In genomic region chr19:19900124-19900523, GRCh38 we compare ENCODE assay signal across 8 cellular contexts. TPM values are rescaled to one million over a fixed set of nuclear protein-coding genes. Genes with fewer than 3 reads are reported as not detected.
DNase-seq lines count a peak whose midpoint lies in the region; ATAC-seq and TF ChIP-seq lines count a peak whose summit lies in the region.

No MANE protein-coding gene starts in this region.

- H3K27me3 Mint-ChIP-seq in central memory CD8-positive, alpha-beta T cell: no peaks in the 10 kb centered on the region

- no peak for ATAC-seq in heart right ventricle
- ATAC-seq in left ventricle myocardium superior: no peak
- no peak for ATAC-seq in central memory CD8-positive, alpha-beta T cell (replicated peaks; ENCODE audit: extremely low read depth, poor library complexity, severe bottlenecking)
- ATAC-seq in GM18867 (IDR thresholded peaks at IDR 0.05; ENCODE audit: unreplicated experiment): no peak

- peak overlapping the region; percentile 98 for H3K4me3 Mint-ChIP-seq in central memory CD8-positive, alpha-beta T cell

- H3K4me1 ChIP-seq in heart right ventricle (peaks cover 0 to 16% (median 6%) of the 10 kb centered on the region in 9 donors), mononuclear cell (ENCODE audit: insufficient read depth, low read length) (peaks cover 16% of the 10 kb centered on the region)

- peak overlapping the region; percentile 96 for H3K27ac Mint-ChIP-seq in central memory CD8-positive, alpha-beta T cell (ENCODE audit: low read depth)

- H3K27ac ChIP-seq in heart right ventricle: peak overlapping the region in 5 of 10 donors; percentile 51 to 84 (median 71)

- DNase-seq in heart right ventricle (no peak), left ventricle myocardium superior (no peak), NOMO-1 treated with DMSO at 0.1 percent for 48 hours (lab: John Stamatoyannopoulos, UW; ENCODE audit: unreplicated experiment) (peak; percentile 70), NCI-H1694 (lab: John Stamatoyannopoulos, UW) (no peak), SIG-M5 (lab: John Stamatoyannopoulos, UW) (no peak)
- DNase-seq in central memory CD8-positive, alpha-beta T cell (ENCODE audit: low spot score in 2 of 2): no peak

- peaks cover 21% of the 10 kb centered on the region for H3K9me3 Mint-ChIP-seq in central memory CD8-positive, alpha-beta T cell

- H3K9me3 ChIP-seq in heart right ventricle (peaks cover 0 to 61% (median 9%) of the 10 kb centered on the region in 11 donors), mononuclear cell (ENCODE audit: low read depth, low read length) (peaks cover 28% of the 10 kb centered on the region)

- H3K4me3 ChIP-seq in heart right ventricle: peak overlapping the region; percentile 13 to 80 (median 72)
- H3K4me3 ChIP-seq in mononuclear cell (ENCODE audit: low read length): peak overlapping the region; percentile 84

- H3K36me3 Mint-ChIP-seq in central memory CD8-positive, alpha-beta T cell (ENCODE audit: insufficient read depth): peaks cover 8% of the 10 kb centered on the region

- intact Hi-C loops in heart right ventricle (cut with DNase I): loop anchor here in 5 of 10 donors (2.0 to 10.0 kb wide), 4 partner anchors 33 to 235 kb away; partner anchors contain the start of genes ZNF253 (in 3 of the 5), ATP13A1 (in 1 of the 5), ZNF101 (in 1 of the 5) and ZNF14 (in 1 of the 5)
- intact Hi-C loops in left ventricle myocardium superior (cut with micrococcal nuclease): no loop called here

- H3K27me3 ChIP-seq in heart right ventricle: no peaks in the 10 kb centered on the region
- no peaks in the 10 kb centered on the region for H3K27me3 ChIP-seq in mononuclear cell (ENCODE audit: insufficient read depth, low read length)

- TF ChIP-seq CTCF in heart right ventricle (IDR thresholded peaks at IDR 0.05): no peak

- H3K4me1 Mint-ChIP-seq in central memory CD8-positive, alpha-beta T cell: peaks cover 27% of the 10 kb centered on the region

- 1% methylated on average over 5 of the region's 5 CpGs for WGBS in heart right ventricle, 2 donors

- peaks cover 0 to 3% (median 0%) of the 10 kb centered on the region in 9 donors for H3K36me3 ChIP-seq in heart right ventricle

RNA-seq across cellular contexts. Expression of gene ZNF93, which starts 0.6 kb away (rescaled TPM):
- total RNA-seq in heart right ventricle (1 to 10 TPM; 1.1 to 3.3 (median 1.9) TPM), left ventricle myocardium superior (2.0 TPM), mononuclear cell (15.0 TPM)
- 1 to 10 TPM; 1.1 to 2.6 TPM for polyA plus RNA-seq in heart right ventricle

RNA-seq across cellular contexts. Expression of gene ZNF253, which starts 34.4 kb away (rescaled TPM):
- total RNA-seq in heart right ventricle (10 to 100 TPM in 5 of 10 donors, 1 to 10 TPM in 5; 4.8 to 13.0 (median 9.2) TPM), left ventricle myocardium superior (9.6 TPM), mononuclear cell (6.6 TPM)
- polyA plus RNA-seq in heart right ventricle: 1 to 10 TPM; 2.4 to 6.2 TPM
